ENCODE assay signal across 15 cellular contexts in genomic region chr1:248926401-248927182, GRCh38. TPM values are rescaled to one million over a fixed set of nuclear protein-coding genes. Genes with fewer than 3 reads are reported as not detected.
DNase-seq lines count a peak whose midpoint lies in the region; ATAC-seq and TF ChIP-seq lines count a peak whose summit lies in the region.
"Had no signal": no experiment of that assay in that cellular context is flagged by ENCODE, and none has a peak within 500 bp of the region (broad histone marks: within the 10 kb centered on the region; RNA-seq: fewer than 3 reads in every experiment).

No MANE protein-coding gene starts in this region.

- no peak overlapping the region for H3K4me3 ChIP-seq in fibroblast of the aortic adventitia (ENCODE audit: low read depth, low read length)
- H3K4me3 ChIP-seq: stomach had no signal

- no peak for ATAC-seq in stimulated activated naive CD8-positive, alpha-beta T cell treated with anti-CD3 and anti-CD28 coated beads, Interleukin-15, Interleukin-2, amounts not matched to agents 100 U/mL and 50 U/mL, for 24 hours
- no peak for ATAC-seq in HG02981 (IDR thresholded peaks at IDR 0.05; ENCODE audit: unreplicated experiment)
- ATAC-seq: naive thymus-derived CD8-positive, alpha-beta T cell had no signal

- TF ChIP-seq CTCF in fibroblast of the aortic adventitia (IDR thresholded peaks at IDR 0.05; ENCODE audit: insufficient read depth, low read length) = no peak

- H3K4me1 Mint-ChIP-seq in stimulated activated naive CD8-positive, alpha-beta T cell treated with anti-CD3 and anti-CD28 coated beads, Interleukin-15, Interleukin-2, amounts not matched to agents 100 ng/mL and 50 ng/mL, for 24 hours (ENCODE audit: low read depth) = peaks cover 42% of the 10 kb centered on the region
- H3K4me1 Mint-ChIP-seq in T-helper 2 cell treated with Interferon-gamma antibody and Interleukin-4, amounts not matched to agents 5 μg/mL and 100 μg/mL, for 36 hours (ENCODE audit: low read depth) = peaks cover 62% of the 10 kb centered on the region

- no peak for DNase-seq in stimulated activated naive CD8-positive, alpha-beta T cell treated with anti-CD3 and anti-CD28 coated beads, Interleukin-15, Interleukin-2, amounts not matched to agents 100 U/mL and 50 U/mL, for 24 hours
- DNase-seq in T-helper 2 cell treated with Interferon-gamma antibody and Interleukin-4, amounts not matched to agents 5 μg/mL and 100 μg/mL, for 36 hours (ENCODE audit: low spot score) = peak; percentile 57
- DNase-seq in fibroblast of the aortic adventitia (ENCODE audit: low read depth) (peak; percentile 35), medulla oblongata (ENCODE audit: extremely low spot score) (no peak), ureter (ENCODE audit: low spot score) (no peak), HK-2 (ENCODE audit: unreplicated experiment) (no peak)
- DNase-seq: activated CD4-positive, alpha-beta T cell treated with anti-CD3 and anti-CD28 coated beads, Interleukin-2, amount 50 U/mL, for 1 hour; effector CD8-positive, alpha-beta T cell; naive thymus-derived CD8-positive, alpha-beta T cell; NCI-H1417; NCI-H524; stomach had no signal

- no peaks in the 10 kb centered on the region for H3K27me3 Mint-ChIP-seq in stimulated activated naive CD8-positive, alpha-beta T cell treated with anti-CD3 and anti-CD28 coated beads, Interleukin-15, Interleukin-2, amounts not matched to agents 100 ng/mL and 50 ng/mL, for 24 hours
- H3K27me3 Mint-ChIP-seq in T-helper 2 cell treated with Interferon-gamma antibody and Interleukin-4, amounts not matched to agents 5 μg/mL and 100 μg/mL, for 36 hours (ENCODE audit: low read depth) = peaks cover 4% of the 10 kb centered on the region
- H3K27me3 Mint-ChIP-seq: activated naive CD8-positive, alpha-beta T cell; naive thymus-derived CD8-positive, alpha-beta T cell had no signal

- no peak overlapping the region for H3K4me3 Mint-ChIP-seq in stimulated activated naive CD8-positive, alpha-beta T cell treated with anti-CD3 and anti-CD28 coated beads, Interleukin-15, Interleukin-2, amounts not matched to agents 100 ng/mL and 50 ng/mL, for 24 hours
- H3K4me3 Mint-ChIP-seq in T-helper 2 cell treated with Interferon-gamma antibody and Interleukin-4, amounts not matched to agents 5 μg/mL and 100 μg/mL, for 36 hours = peak overlapping the region; percentile 38
- H3K4me3 Mint-ChIP-seq: activated naive CD8-positive, alpha-beta T cell; naive thymus-derived CD8-positive, alpha-beta T cell had no signal

- no peaks in the 10 kb centered on the region for H3K9me3 Mint-ChIP-seq in stimulated activated naive CD8-positive, alpha-beta T cell treated with anti-CD3 and anti-CD28 coated beads, Interleukin-15, Interleukin-2, amounts not matched to agents 100 ng/mL and 50 ng/mL, for 24 hours
- H3K9me3 Mint-ChIP-seq in T-helper 2 cell treated with Interferon-gamma antibody and Interleukin-4, amounts not matched to agents 5 μg/mL and 100 μg/mL, for 36 hours = no peaks in the 10 kb centered on the region
- H3K9me3 Mint-ChIP-seq: naive thymus-derived CD8-positive, alpha-beta T cell had no signal

- peak overlapping the region; percentile 43 for H3K27ac Mint-ChIP-seq in stimulated activated naive CD8-positive, alpha-beta T cell treated with anti-CD3 and anti-CD28 coated beads, Interleukin-15, Interleukin-2, amounts not matched to agents 100 ng/mL and 50 ng/mL, for 24 hours
- H3K27ac Mint-ChIP-seq in T-helper 2 cell treated with Interferon-gamma antibody and Interleukin-4, amounts not matched to agents 5 μg/mL and 100 μg/mL, for 36 hours = peak overlapping the region; percentile 60
- H3K27ac Mint-ChIP-seq: activated naive CD8-positive, alpha-beta T cell had no signal

- H3K36me3 Mint-ChIP-seq in stimulated activated naive CD8-positive, alpha-beta T cell treated with anti-CD3 and anti-CD28 coated beads, Interleukin-15, Interleukin-2, amounts not matched to agents 100 ng/mL and 50 ng/mL, for 24 hours (ENCODE audit: low read depth) = peaks cover 9% of the 10 kb centered on the region
- peaks cover 7% of the 10 kb centered on the region for H3K36me3 Mint-ChIP-seq in T-helper 2 cell treated with Interferon-gamma antibody and Interleukin-4, amounts not matched to agents 5 μg/mL and 100 μg/mL, for 36 hours (ENCODE audit: low read depth)

RNA-seq across cellular contexts. Expression of gene PGBD2, which starts 20.6 kb away (rescaled TPM):
- total RNA-seq in fibroblast of the aortic adventitia (ENCODE audit: low replicate concordance) (3.1 and 4.7 TPM in 2 replicates), ureter (13.1 TPM)

Comparison
In these comparisons a context has a peak if more than half of its experiments do, and no peak if none do; other contexts are left out.
1. DNase-seq: peak in T-helper 2 cell treated with Interferon-gamma antibody and Interleukin-4, amounts not matched to agents 5 μg/mL and 100 μg/mL, for 36 hours (single experiment) and fibroblast of the aortic adventitia (single experiment); none in stimulated activated naive CD8-positive, alpha-beta T cell treated with anti-CD3 and anti-CD28 coated beads, Interleukin-15, Interleukin-2, amounts not matched to agents 100 U/mL and 50 U/mL, for 24 hours (single experiment), medulla oblongata (single experiment), ureter (single experiment) and HK-2 (single experiment).